In the genomic region with DNA sequence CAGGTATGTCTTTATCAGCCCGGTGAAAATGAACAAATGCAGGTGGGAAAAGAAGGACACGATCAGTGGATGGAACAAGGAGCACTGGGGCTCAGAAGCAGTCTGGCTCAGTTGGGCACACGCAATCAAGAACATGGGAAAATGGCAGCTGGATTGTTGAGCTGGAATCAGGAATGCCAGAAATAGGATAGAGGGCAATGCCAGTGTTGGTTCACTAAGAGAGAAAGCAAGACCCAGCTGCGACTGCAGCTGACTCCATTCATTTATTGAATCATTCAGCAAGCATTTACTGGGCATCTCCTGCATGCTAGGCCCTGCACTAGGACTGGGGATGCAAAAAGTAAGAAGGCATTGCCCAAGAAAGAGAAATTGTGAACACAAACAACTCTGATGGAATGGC, we compare ENCODE assay signal across 38 cellular contexts. TPM values are rescaled to one million over a fixed set of nuclear protein-coding genes. Genes with fewer than 3 reads are reported as not detected.
"Had no signal": no experiment of that assay in that cellular context is flagged by ENCODE, and none has a peak within 500 bp of the region (broad histone marks: within the 10 kb centered on the region; RNA-seq: fewer than 3 reads in every experiment).

No MANE protein-coding gene starts in this region.

- DNase-seq: activated CD4-positive, alpha-beta memory T cell treated with anti-CD3 and anti-CD28 coated beads for 36 hours; activated CD4-positive, alpha-beta T cell treated with anti-CD3 and anti-CD28 coated beads for 36 hours; activated CD4-positive, alpha-beta T cell treated with anti-CD3 and anti-CD28 coated beads, Interleukin-2, amount 10 ng/mL, durations not matched to agents 24 days and 14 days; activated CD4-positive, CD25-positive, alpha-beta regulatory T cell; activated CD4-positive, CD25-positive, alpha-beta regulatory T cell treated with anti-CD3 and anti-CD28 coated beads, Interleukin-2, amount 50 U/mL, for 72 hours; activated CD8-positive, alpha-beta memory T cell treated with anti-CD3 and anti-CD28 coated beads, Interleukin-2, amount 10 ng/mL, durations not matched to agents 7 days and 5 days; activated CD8-positive, alpha-beta memory T cell treated with anti-CD3 and anti-CD28 coated beads, Interleukin-2, amount 50 U/mL, for 4 hours; activated CD8-positive, alpha-beta T cell treated with anti-CD3 and anti-CD28 coated beads, Interleukin-2, amount 10 ng/mL, durations not matched to agents 7 days and 5 days; activated effector memory CD4-positive, alpha-beta T cell treated with anti-CD3 and anti-CD28 coated beads, Interleukin-2, amount 50 U/mL, for 16 hours; activated naive CD4-positive, alpha-beta T cell treated with anti-CD3 and anti-CD28 coated beads for 36 hours; activated naive CD8-positive, alpha-beta T cell treated with anti-CD3 and anti-CD28 coated beads for 36 hours; activated naive CD8-positive, alpha-beta T cell treated with anti-CD3 and anti-CD28 coated beads, Interleukin-2, amount 50 U/mL, for 24 hours; activated T-cell treated with anti-CD3 and anti-CD28 coated beads, Interleukin-2, amount 50 U/mL, for 1 hour; activated T-cell treated with anti-CD3 and anti-CD28 coated beads, Interleukin-2, amount 50 U/mL, for 48 hours; adrenal gland; amygdala; aorta; central memory CD4-positive, alpha-beta T cell; cerebellar nuclear complex; colonic mucosa; effector CD8-positive, alpha-beta T cell; esophagus squamous epithelium; T-helper 2 cell had no signal

- H3K4me1 ChIP-seq: adrenal gland, breast epithelium, colonic mucosa had no signal

- H3K36me3 ChIP-seq: adrenal gland, breast epithelium, cardiac muscle cell, colonic mucosa, esophagus squamous epithelium had no signal

- H3K27ac Mint-ChIP-seq: activated CD4-positive, alpha-beta memory T cell treated with anti-CD3 and anti-CD28 coated beads for 36 hours; activated CD4-positive, alpha-beta T cell treated with anti-CD3 and anti-CD28 coated beads for 36 hours; activated CD4-positive, alpha-beta T cell treated with anti-CD3 and anti-CD28 coated beads, Interleukin-2, amount 10 ng/mL, durations not matched to agents 24 days and 14 days; activated CD8-positive, alpha-beta memory T cell treated with anti-CD3 and anti-CD28 coated beads, Interleukin-2, amount 10 ng/mL, durations not matched to agents 7 days and 5 days; activated CD8-positive, alpha-beta T cell treated with anti-CD3 and anti-CD28 coated beads, Interleukin-2, amount 10 ng/mL, durations not matched to agents 7 days and 5 days; activated naive CD4-positive, alpha-beta T cell treated with anti-CD3 and anti-CD28 coated beads for 36 hours; activated naive CD4-positive, alpha-beta T cell treated with anti-CD3 and anti-CD28 coated beads, Interleukin-2, amount 50 U/mL, for 24 hours; activated naive CD8-positive, alpha-beta T cell treated with anti-CD3 and anti-CD28 coated beads for 36 hours; activated naive CD8-positive, alpha-beta T cell treated with anti-CD3 and anti-CD28 coated beads, Interleukin-2, amount 50 U/mL, for 24 hours; activated T-helper 1 cell treated with anti-CD3 and anti-CD28 coated beads, Interleukin-12 subunit alpha, Interleukin-12 subunit beta, Interleukin-2, Interleukin-4 antibody, amounts not matched to agents 30 ng/mL and 10 ng/mL and 1 ng/mL, durations not matched to agents 14 hours and 24 hours and 36 hours; activated T-helper 2 cell treated with anti-CD3 and anti-CD28 coated beads, Interferon-gamma antibody, Interleukin-2, Interleukin-4, amounts not matched to agents 10 μg/mL and 5 μg/mL and 100 μg/mL, durations not matched to agents 14 hours and 24 hours and 36 hours had no signal

- H3K27me3 Mint-ChIP-seq: activated CD4-positive, alpha-beta memory T cell treated with anti-CD3 and anti-CD28 coated beads for 36 hours; activated CD4-positive, alpha-beta T cell treated with anti-CD3 and anti-CD28 coated beads for 36 hours; activated CD8-positive, alpha-beta memory T cell treated with anti-CD3 and anti-CD28 coated beads, Interleukin-2, amount 10 ng/mL, durations not matched to agents 7 days and 5 days; activated naive CD8-positive, alpha-beta T cell treated with anti-CD3 and anti-CD28 coated beads for 36 hours; activated naive CD8-positive, alpha-beta T cell treated with anti-CD3 and anti-CD28 coated beads, Interleukin-2, amount 50 U/mL, for 24 hours had no signal

- H3K27ac ChIP-seq: adrenal gland, breast epithelium, cardiac muscle cell, colonic mucosa, epithelial cell of prostate, esophagus squamous epithelium had no signal

- H3K4me1 Mint-ChIP-seq: activated CD4-positive, alpha-beta T cell treated with anti-CD3 and anti-CD28 coated beads for 36 hours; activated CD4-positive, alpha-beta T cell treated with anti-CD3 and anti-CD28 coated beads, Interleukin-2, amount 10 ng/mL, durations not matched to agents 24 days and 14 days; activated CD8-positive, alpha-beta memory T cell treated with anti-CD3 and anti-CD28 coated beads, Interleukin-2, amount 10 ng/mL, durations not matched to agents 7 days and 5 days; activated naive CD4-positive, alpha-beta T cell treated with anti-CD3 and anti-CD28 coated beads, Interleukin-2, amount 50 U/mL, for 24 hours; activated naive CD8-positive, alpha-beta T cell treated with anti-CD3 and anti-CD28 coated beads for 36 hours; activated naive CD8-positive, alpha-beta T cell treated with anti-CD3 and anti-CD28 coated beads, Interleukin-2, amount 50 U/mL, for 24 hours had no signal

- H3K36me3 Mint-ChIP-seq: activated CD4-positive, alpha-beta memory T cell treated with anti-CD3 and anti-CD28 coated beads for 36 hours; activated CD8-positive, alpha-beta memory T cell treated with anti-CD3 and anti-CD28 coated beads, Interleukin-2, amount 10 ng/mL, durations not matched to agents 7 days and 5 days; activated naive CD4-positive, alpha-beta T cell treated with anti-CD3 and anti-CD28 coated beads, Interleukin-2, amount 50 U/mL, for 24 hours; activated naive CD8-positive, alpha-beta T cell treated with anti-CD3 and anti-CD28 coated beads for 36 hours; brain had no signal

- FAIRE-seq: endometrium, endothelial cell of umbilical vein, frontal cortex had no signal

- H3K9me3 ChIP-seq: adrenal gland, breast epithelium, colonic mucosa, esophagus squamous epithelium had no signal

- H3K9me3 Mint-ChIP-seq: activated CD4-positive, alpha-beta memory T cell treated with anti-CD3 and anti-CD28 coated beads for 36 hours; activated CD4-positive, alpha-beta T cell treated with anti-CD3 and anti-CD28 coated beads, Interleukin-2, amount 10 ng/mL, durations not matched to agents 24 days and 14 days; activated naive CD4-positive, alpha-beta T cell treated with anti-CD3 and anti-CD28 coated beads for 36 hours; activated naive CD4-positive, alpha-beta T cell treated with anti-CD3 and anti-CD28 coated beads, Interleukin-2, amount 50 U/mL, for 24 hours; activated naive CD8-positive, alpha-beta T cell treated with anti-CD3 and anti-CD28 coated beads for 36 hours; activated naive CD8-positive, alpha-beta T cell treated with anti-CD3 and anti-CD28 coated beads, Interleukin-2, amount 50 U/mL, for 24 hours; activated T-helper 1 cell treated with anti-CD3 and anti-CD28 coated beads, Interleukin-12 subunit alpha, Interleukin-12 subunit beta, Interleukin-2, Interleukin-4 antibody, amounts not matched to agents 30 ng/mL and 10 ng/mL and 1 ng/mL, durations not matched to agents 14 hours and 24 hours and 36 hours; activated T-helper 2 cell treated with anti-CD3 and anti-CD28 coated beads, Interferon-gamma antibody, Interleukin-2, Interleukin-4, amounts not matched to agents 10 μg/mL and 5 μg/mL and 100 μg/mL, durations not matched to agents 14 hours and 24 hours and 36 hours; brain had no signal

- H3K4me3 ChIP-seq: adrenal gland, breast epithelium, cardiac muscle cell, colonic mucosa, esophagus squamous epithelium had no signal

- H3K4me3 Mint-ChIP-seq: activated CD4-positive, alpha-beta memory T cell treated with anti-CD3 and anti-CD28 coated beads for 36 hours; activated CD4-positive, alpha-beta T cell treated with anti-CD3 and anti-CD28 coated beads for 36 hours; activated CD4-positive, alpha-beta T cell treated with anti-CD3 and anti-CD28 coated beads, Interleukin-2, amount 10 ng/mL, durations not matched to agents 24 days and 14 days; activated CD8-positive, alpha-beta memory T cell treated with anti-CD3 and anti-CD28 coated beads, Interleukin-2, amount 10 ng/mL, durations not matched to agents 7 days and 5 days; activated CD8-positive, alpha-beta T cell treated with anti-CD3 and anti-CD28 coated beads, Interleukin-2, amount 10 ng/mL, durations not matched to agents 7 days and 5 days; activated naive CD4-positive, alpha-beta T cell treated with anti-CD3 and anti-CD28 coated beads for 36 hours; activated naive CD4-positive, alpha-beta T cell treated with anti-CD3 and anti-CD28 coated beads, Interleukin-2, amount 50 U/mL, for 24 hours; activated naive CD8-positive, alpha-beta T cell treated with anti-CD3 and anti-CD28 coated beads for 36 hours; activated naive CD8-positive, alpha-beta T cell treated with anti-CD3 and anti-CD28 coated beads, Interleukin-2, amount 50 U/mL, for 24 hours; activated T-helper 1 cell treated with anti-CD3 and anti-CD28 coated beads, Interleukin-12 subunit alpha, Interleukin-12 subunit beta, Interleukin-2, Interleukin-4 antibody, amounts not matched to agents 30 ng/mL and 10 ng/mL and 1 ng/mL, durations not matched to agents 14 hours and 24 hours and 36 hours; brain had no signal

- ATAC-seq: activated CD4-positive, alpha-beta T cell treated with anti-CD3 and anti-CD28 coated beads for 36 hours; activated CD8-positive, alpha-beta memory T cell treated with anti-CD3 and anti-CD28 coated beads, Interleukin-2, amount 10 ng/mL, durations not matched to agents 7 days and 5 days; activated CD8-positive, alpha-beta T cell treated with anti-CD3 and anti-CD28 coated beads, Interleukin-2, amount 10 ng/mL, durations not matched to agents 7 days and 5 days; activated naive CD8-positive, alpha-beta T cell treated with anti-CD3 and anti-CD28 coated beads, Interleukin-2, amount 50 U/mL, for 24 hours had no signal

- H3K27me3 ChIP-seq: adrenal gland, breast epithelium, cardiac muscle cell, colonic mucosa, esophagus squamous epithelium had no signal

RNA-seq across cellular contexts. Expression of gene TTR, which starts 13.6 kb away (rescaled TPM):
- total RNA-seq: activated CD4-positive, alpha-beta memory T cell treated with anti-CD3 and anti-CD28 coated beads for 36 hours; activated CD4-positive, alpha-beta T cell treated with anti-CD3 and anti-CD28 coated beads for 36 hours; activated CD4-positive, alpha-beta T cell treated with anti-CD3 and anti-CD28 coated beads, Interleukin-2, amount 10 ng/mL, durations not matched to agents 24 days and 14 days; activated CD8-positive, alpha-beta memory T cell treated with anti-CD3 and anti-CD28 coated beads for 36 hours; activated CD8-positive, alpha-beta memory T cell treated with anti-CD3 and anti-CD28 coated beads, Interleukin-2, amount 10 ng/mL, durations not matched to agents 7 days and 5 days; activated CD8-positive, alpha-beta T cell treated with anti-CD3 and anti-CD28 coated beads, Interleukin-2, amount 10 ng/mL, durations not matched to agents 7 days and 5 days; activated naive CD4-positive, alpha-beta T cell treated with anti-CD3 and anti-CD28 coated beads for 36 hours; activated naive CD8-positive, alpha-beta T cell treated with anti-CD3 and anti-CD28 coated beads for 36 hours; activated T-helper 1 cell treated with anti-CD3 and anti-CD28 coated beads, Interleukin-12 subunit alpha, Interleukin-12 subunit beta, Interleukin-2, Interleukin-4 antibody, amounts not matched to agents 30 ng/mL and 10 ng/mL and 1 ng/mL, durations not matched to agents 14 hours and 24 hours and 36 hours; activated T-helper 2 cell treated with anti-CD3 and anti-CD28 coated beads, Interferon-gamma antibody, Interleukin-2, Interleukin-4, amounts not matched to agents 10 μg/mL and 5 μg/mL and 100 μg/mL, durations not matched to agents 14 hours and 24 hours and 36 hours; aorta; breast epithelium; dermis microvascular lymphatic vessel endothelial cell; endothelial cell of umbilical vein; esophagus squamous epithelium; fibroblast of lung; fibroblast of villous mesenchyme; T-helper 1 cell treated with Interleukin-12 subunit alpha and Interleukin-12 subunit beta and Interleukin-4 antibody, amounts not matched to agents 30 ng/mL and 1 ng/mL, for 36 hours had no signal
- polyA plus RNA-seq: endothelial cell of umbilical vein, fibroblast of lung had no signal
